Comparison of ENCODE assay signal across 8 cellular contexts in the genomic region with DNA sequence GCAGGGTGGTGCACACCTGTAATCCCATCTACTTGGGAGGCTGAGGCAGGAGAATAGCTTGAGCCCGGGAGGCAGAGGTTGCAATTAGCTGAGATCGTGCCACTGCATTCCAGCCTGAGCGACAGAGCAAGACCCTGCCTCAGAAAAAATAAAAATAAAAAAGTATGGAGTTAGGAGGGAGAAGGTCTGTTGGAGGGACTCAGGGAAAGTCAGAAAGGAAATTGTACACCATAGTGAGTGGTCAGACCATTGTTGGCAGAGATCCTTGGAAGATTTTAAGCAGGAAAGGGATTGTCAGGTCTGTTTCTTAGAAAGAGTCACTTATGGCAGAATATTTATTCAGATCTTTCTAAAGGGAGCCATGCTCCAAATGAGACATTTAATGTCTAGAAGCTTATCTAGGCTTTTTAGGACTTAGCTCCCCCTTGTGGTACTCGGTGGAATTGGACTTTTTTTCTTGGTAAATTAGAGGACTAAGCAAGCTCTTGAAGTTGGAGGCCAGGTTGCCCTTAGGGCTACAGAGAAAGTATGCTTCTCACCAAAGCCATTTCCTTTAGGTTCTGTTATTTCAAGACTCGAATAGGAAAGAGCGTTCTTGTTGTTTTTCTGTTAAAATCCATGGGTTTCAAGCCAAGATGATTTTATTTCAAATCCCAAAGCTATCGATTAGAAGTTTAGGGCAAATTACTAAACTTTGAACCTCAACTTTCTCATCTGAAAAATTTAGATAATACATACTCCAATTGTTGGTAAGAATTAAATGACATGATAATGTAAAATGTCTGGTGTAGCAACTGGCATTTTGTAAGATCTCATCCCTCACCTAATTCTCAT. TPM values are rescaled to one million over a fixed set of nuclear protein-coding genes. Genes with fewer than 3 reads are reported as not detected.
DNase-seq lines count a peak whose midpoint lies in the region; ATAC-seq and TF ChIP-seq lines count a peak whose summit lies in the region.

No MANE protein-coding gene starts in this region.

- peak overlapping the region; percentile 18 for H3K27ac ChIP-seq in osteoblast (ENCODE audit: low read depth, low read length)

- H3K4me2 ChIP-seq in osteoblast (ENCODE audit: insufficient read depth, low read length), result no peak overlapping the region

- H3K36me3 ChIP-seq in osteoblast (ENCODE audit: insufficient read depth, low read length), result peaks cover 52% of the 10 kb centered on the region

- peak; percentile 70 for ATAC-seq in GM21737 (IDR thresholded peaks at IDR 0.05; ENCODE audit: unreplicated experiment)
- no peak for ATAC-seq in GM19328 (IDR thresholded peaks at IDR 0.05; ENCODE audit: unreplicated experiment)

- no peak overlapping the region for H2AFZ ChIP-seq in osteoblast (ENCODE audit: low read length)

- H3K79me2 ChIP-seq in osteoblast (ENCODE audit: insufficient read depth, low read length), result peaks cover 3% of the 10 kb centered on the region

- peak; percentile 84 for TF ChIP-seq CTCF in fibroblast of villous mesenchyme (IDR thresholded peaks at IDR 0.05; ENCODE audit: insufficient read depth, low read depth, low read length)
- peak; percentile 91 for TF ChIP-seq CTCF in osteoblast (IDR thresholded peaks at IDR 0.05; ENCODE audit: extremely low read depth, low read depth, low read length)

- DNase-seq in EL (peak; percentile 88), Kasumi-1 (lab: John Stamatoyannopoulos, UW) (peak; percentile 85 to 89), OCI-M2 (lab: John Stamatoyannopoulos, UW; ENCODE audit: unreplicated experiment) (peak; percentile 51), fibroblast of villous mesenchyme (ENCODE audit: low read depth) (peak; percentile 94), osteoblast (ENCODE audit: insufficient read length, low spot score, missing footprints) (no peak)
- DNase-seq in activated T-cell treated with anti-CD3 and anti-CD28 coated beads, Interleukin-2, amount 50 U/mL, for 48 hours, result peak; percentile 33 to 43

- H3K27me3 ChIP-seq in osteoblast (ENCODE audit: insufficient read depth, low read length), result no peaks in the 10 kb centered on the region

- H3K4me1 ChIP-seq in osteoblast (ENCODE audit: insufficient read depth, low read length), result peaks cover 10% of the 10 kb centered on the region

- H3K4me3 ChIP-seq in fibroblast of villous mesenchyme (ENCODE audit: low read depth, low read length), result no peak overlapping the region
- no peak overlapping the region for H3K4me3 ChIP-seq in osteoblast (ENCODE audit: insufficient read depth, low read length)

- H4K20me1 ChIP-seq in osteoblast (ENCODE audit: insufficient read depth, low read length), result no peaks in the 10 kb centered on the region

- no peaks in the 10 kb centered on the region for H3K9me3 ChIP-seq in osteoblast (ENCODE audit: low read depth, low read length)

RNA-seq across cellular contexts. Expression of a gene that starts 16.5 kb away (rescaled TPM):
- total RNA-seq in fibroblast of villous mesenchyme (44.5 and 54.0 TPM in 2 replicates), osteoblast (68.8 and 79.6 TPM in 2 replicates)

RNA-seq across cellular contexts. Expression of a gene that starts 44.7 kb away (rescaled TPM):
- total RNA-seq in fibroblast of villous mesenchyme, result 7.1 and 15.5 TPM in 2 replicates
- 8.5 and 9.4 TPM in 2 replicates for total RNA-seq in osteoblast
